In genomic region chr16:31395647-31396046, GRCh38 we compare ENCODE assay signal across 30 cellular contexts. TPM values are rescaled to one million over a fixed set of nuclear protein-coding genes. Genes with fewer than 3 reads are reported as not detected.
DNase-seq lines count a peak whose midpoint lies in the region; ATAC-seq, FAIRE-seq and TF ChIP-seq lines count a peak whose summit lies in the region.
"Had no signal": no experiment of that assay in that cellular context is flagged by ENCODE, and none has a peak within 500 bp of the region (broad histone marks: within the 10 kb centered on the region; RNA-seq: fewer than 3 reads in every experiment).

No MANE protein-coding gene starts in this region.

- POLR2A ChIA-PET in IMR-90 (lab: Charles Lee; ENCODE audit: unreplicated experiment), result no interaction called here

- no peak for TF ChIP-seq EP300 in sigmoid colon (IDR thresholded peaks at IDR 0.05)

- in situ Hi-C loops in IMR-90 (cut with MboI; ENCODE audit: low sequenced_read_pairs), result no loop called here

- no peaks in the 10 kb centered on the region for H3K27me3 ChIP-seq in BLaER1
- H3K27me3 ChIP-seq in IMR-90 (ENCODE audit: control insufficient read depth, insufficient read depth, low read length), result no peaks in the 10 kb centered on the region; the same call in 1 of the 2 replicates
- H3K27me3 ChIP-seq in sigmoid colon, result no peaks in the 10 kb centered on the region
- H3K27me3 ChIP-seq: body of pancreas had no signal

- DNase-seq in IMR-90, result no peak
- peak; percentile 72 for DNase-seq in kidney
- peak; percentile 68 for DNase-seq in sigmoid colon
- DNase-seq in NCI-H1694 treated with DMSO at 0.1 percent for 48 hours (lab: John Stamatoyannopoulos, UW), result no peak
- no peak for DNase-seq in OCI-M1 (lab: John Stamatoyannopoulos, UW)
- DNase-seq: activated CD4-positive, alpha-beta T cell treated with anti-CD3 and anti-CD28 coated beads, Interleukin-2, amount 50 U/mL, for 48 hours; activated CD8-positive, alpha-beta memory T cell treated with anti-CD3 and anti-CD28 coated beads, Interleukin-2, amount 50 U/mL, for 48 hours; activated naive CD4-positive, alpha-beta T cell treated with anti-CD3 and anti-CD28 coated beads for 36 hours; CD4-positive, CD25-positive, alpha-beta regulatory T cell; DMS79 treated with DMSO at 0.1 percent for 48 hours; foreskin fibroblast; GDM1; islet precursor cell; NCI-H82 had no signal

- TF ChIP-seq RAD21 in IMR-90 (IDR thresholded peaks at IDR 0.05; ENCODE audit: low read length), result no peak

- H3K23ac ChIP-seq in IMR-90 (ENCODE audit: low read depth, low read length), result no peak overlapping the region

- H3K9ac ChIP-seq in BLaER1, result no peak overlapping the region
- H3K9ac ChIP-seq in IMR-90 (ENCODE audit: low read depth, low read length), result no peak overlapping the region
- H3K9ac ChIP-seq in kidney (ENCODE audit: low read length in 2 of 2), result no peak overlapping the region

- H3K4me2 ChIP-seq in BLaER1 (peak overlapping the region; percentile 66), IMR-90 (ENCODE audit: low read depth, low read length) (no peak overlapping the region)

- TF ChIP-seq POLR2A in IMR-90 (IDR thresholded peaks at IDR 0.05; ENCODE audit: low read depth, low read length), result no peak
- no peak for TF ChIP-seq POLR2A in sigmoid colon (IDR thresholded peaks at IDR 0.05)

- H2BK120ac ChIP-seq in IMR-90 (ENCODE audit: low read depth, low read length), result no peak overlapping the region

- no peak for TF ChIP-seq CTCF in IMR-90 (conservative IDR thresholded peaks at IDR 0.05; ENCODE audit: low read depth, low read length)
- no peak for TF ChIP-seq CTCF in kidney (IDR thresholded peaks at IDR 0.05; ENCODE audit: borderline replicate concordance, extremely low read depth, insufficient read depth)
- no peak for TF ChIP-seq CTCF in sigmoid colon (IDR thresholded peaks at IDR 0.05)

- H3K9me1 ChIP-seq in IMR-90 (ENCODE audit: insufficient read depth, low read length), result no peaks in the 10 kb centered on the region

- H4K91ac ChIP-seq in IMR-90 (ENCODE audit: insufficient read depth, low read depth, low read length), result no peak overlapping the region

- no peak overlapping the region for H4K5ac ChIP-seq in IMR-90 (ENCODE audit: low read depth, low read length)

- H4K20me1 ChIP-seq in BLaER1 (no peaks in the 10 kb centered on the region), IMR-90 (ENCODE audit: insufficient read depth, low read length) (no peaks in the 10 kb centered on the region)

- no CpG with 5 or more reads among the region's 6 CpGs for WGBS in IMR-90 (ENCODE audit: extremely low coverage in 2 of 2, insufficient read length in 1 of 2), 2 experiments
- 49 to 78% methylated on average over 6 of the region's 6 CpGs for WGBS in sigmoid colon, 2 donors

- no peak overlapping the region for H2AK5ac ChIP-seq in IMR-90 (ENCODE audit: low read depth, low read length)

- H3K9me3 ChIP-seq in BLaER1 (peaks cover 13% of the 10 kb centered on the region), IMR-90 (ENCODE audit: control insufficient read depth, insufficient read depth, low read length) (no peaks in the 10 kb centered on the region; the same call in 1 of the 2 replicates), kidney (ENCODE audit: control insufficient read depth in 1 of 2, low read length in 2 of 2) (no peaks in the 10 kb centered on the region), sigmoid colon (peaks cover 0 to 2% (median under 1%) of the 10 kb centered on the region in 4 donors)
- H3K9me3 ChIP-seq: body of pancreas had no signal

- ATAC-seq in IMR-90 (ENCODE audit: low read depth) (no peak), GM18861 (IDR thresholded peaks at IDR 0.05; ENCODE audit: unreplicated experiment) (no peak)
- ATAC-seq: activated CD4-positive, CD25-positive, alpha-beta regulatory T cell treated with anti-CD3 and anti-CD28 coated beads, Interleukin-2, amount 50 U/mL, for 24 hours; body of pancreas; HCT116 had no signal

- H4K8ac ChIP-seq in IMR-90 (ENCODE audit: low read depth in 2 of 2, low read length in 2 of 2), result no peak overlapping the region

- peak overlapping the region; percentile 24 for H2AK9ac ChIP-seq in IMR-90 (replicated peaks; ENCODE audit: low read depth, low read length, poor library complexity)

- no peaks in the 10 kb centered on the region for H3K79me1 ChIP-seq in IMR-90 (ENCODE audit: low read depth in 1 of 2, low read length in 2 of 2)

- no peak overlapping the region for H2BK20ac ChIP-seq in IMR-90 (ENCODE audit: low read depth, low read length)

- H2AFZ ChIP-seq in IMR-90 (replicated peaks; ENCODE audit: low read length, poor library complexity), result no peak overlapping the region

- BruUV-seq in IMR-90 (replicated peaks; lab: Mats Ljungman, UMichigan), result no TSS peak

- FAIRE-seq in kidney (lab: Jason Lieb, UNC), result no peak
- FAIRE-seq: endometrium had no signal

- H3K4me1 ChIP-seq in BLaER1 (peaks cover 64% of the 10 kb centered on the region), IMR-90 (ENCODE audit: control insufficient read depth, insufficient read depth, low read length) (no peaks in the 10 kb centered on the region), kidney (ENCODE audit: control insufficient read depth in 1 of 2, insufficient read depth in 1 of 2, low read depth in 1 of 2, low read length in 2 of 2) (no peaks in the 10 kb centered on the region), sigmoid colon (no peaks in the 10 kb centered on the region)
- H3K4me1 ChIP-seq: body of pancreas, esophagus muscularis mucosa had no signal

- H3K27ac ChIP-seq in BLaER1 (no peak overlapping the region), IMR-90 (ENCODE audit: insufficient read depth, low read length) (no peak overlapping the region), kidney (ENCODE audit: low read depth in 2 of 2, low read length in 2 of 2) (no peak overlapping the region), sigmoid colon (no peak overlapping the region)
- H3K27ac ChIP-seq: body of pancreas, esophagus muscularis mucosa, skin epidermis had no signal

- H3K4ac ChIP-seq in IMR-90 (ENCODE audit: low read depth, low read length), result no peak overlapping the region

- no peak overlapping the region for H2BK15ac ChIP-seq in IMR-90 (ENCODE audit: low read depth, low read length)

- intact Hi-C loops in IMR-90 (cut with micrococcal nuclease), result loop anchor here (10.0 kb wide), 1 partner anchor 91 kb away; no protein-coding TSS in a partner anchor
- intact Hi-C loops in kidney (cut with DNase I), result no loop called here
- intact Hi-C loops in sigmoid colon (cut with DNase I), result no loop called here

- CTCF ChIA-PET in IMR-90 (lab: Yijun Ruan, JAX), result no interaction called here

- no peak overlapping the region for H3K14ac ChIP-seq in IMR-90 (replicated peaks; ENCODE audit: low read depth, low read length)

- H3K56ac ChIP-seq in IMR-90 (ENCODE audit: extremely low read depth, insufficient read depth, low read length), result no peak overlapping the region

- H3K18ac ChIP-seq in IMR-90 (ENCODE audit: low read depth, low read length), result no peak overlapping the region

- H3K4me3 ChIP-seq in BLaER1, result no peak overlapping the region
- H3K4me3 ChIP-seq in IMR-90 (ENCODE audit: insufficient read depth, low read depth, low read length), result no peak overlapping the region
- no peak overlapping the region for H3K4me3 ChIP-seq in kidney (ENCODE audit: low read length in 2 of 2)
- no peak overlapping the region for H3K4me3 ChIP-seq in sigmoid colon
- H3K4me3 ChIP-seq: body of pancreas, esophagus muscularis mucosa, skin epidermis had no signal

- H2BK5ac ChIP-seq in IMR-90 (ENCODE audit: low read depth, low read length, poor library complexity, severe bottlenecking), result no peak overlapping the region

- dilution Hi-C loops in IMR-90 (cut with HindIII; ENCODE audit: low sequenced_read_pairs, unreplicated experiment), result no loop called here

- H3K36me3 ChIP-seq in BLaER1 (no peaks in the 10 kb centered on the region), IMR-90 (ENCODE audit: control insufficient read depth, insufficient read depth, low read length) (no peaks in the 10 kb centered on the region), kidney (ENCODE audit: control insufficient read depth in 1 of 2, insufficient read depth in 2 of 2, low read length in 2 of 2) (no peaks in the 10 kb centered on the region), sigmoid colon (no peaks in the 10 kb centered on the region)
- H3K36me3 ChIP-seq: esophagus muscularis mucosa had no signal

TF ChIP-seq in IMR-90, 13 proteins besides CTCF, POLR2A, EP300 and RAD21 (continues in another document):
- TF ChIP-seq BHLHE40 (IDR thresholded peaks at IDR 0.05; ENCODE audit: low read depth, low read length) (no peak), RFX5 (IDR thresholded peaks at IDR 0.05; ENCODE audit: low read depth, low read length) (no peak), CHD1 (IDR thresholded peaks at IDR 0.05; ENCODE audit: low read depth, low read length) (no peak)

RNA-seq across cellular contexts. Expression of gene ITGAD, which starts 2.5 kb away (rescaled TPM):
- total RNA-seq in IMR-90 (2012; rRNA removed) (not detected in 2 replicates), kidney (0.13 TPM), sigmoid colon (not detected)
- polyA plus RNA-seq in IMR-90 (2012; rRNA removed) (not detected in 2 replicates), kidney (ENCODE audit: insufficient read depth, low read depth, low replicate concordance) (not detected), sigmoid colon (under 1 TPM in 1 of 3 donors, not detected in 2; 0.22 TPM)
- not detected in 2 replicates for polyA plus RNA-seq in IMR-90 (2012; cell fraction: cytosol; rRNA removed)
- not detected in 2 replicates for polyA plus RNA-seq in IMR-90 (2012; cell fraction: nucleus; rRNA removed; ENCODE audit: low replicate concordance)
- total RNA-seq: activated naive CD4-positive, alpha-beta T cell treated with anti-CD3 and anti-CD28 coated beads for 36 hours; activated T-helper 1 cell treated with anti-CD3 and anti-CD28 coated beads, Interleukin-12 subunit alpha, Interleukin-12 subunit beta, Interleukin-2, Interleukin-4 antibody, amounts not matched to agents 30 ng/mL and 10 ng/mL and 1 ng/mL, durations not matched to agents 14 hours and 24 hours and 36 hours; body of pancreas; CD4-positive, CD25-positive, alpha-beta regulatory T cell; dermis microvascular lymphatic vessel endothelial cell; LHCN-M2; lung microvascular endothelial cell; NCI-H460; osteoblast; RPMI7951 had no signal
- polyA plus RNA-seq: CD4-positive, CD25-positive, alpha-beta regulatory T cell had no signal

RNA-seq across cellular contexts. Expression of gene COX6A2, which starts 32.5 kb away (rescaled TPM):
- total RNA-seq in IMR-90 (2012; rRNA removed) (not detected in 2 replicates), kidney (not detected), sigmoid colon (not detected)
- polyA plus RNA-seq in IMR-90 (2012; rRNA removed) (not detected in 2 replicates), kidney (ENCODE audit: insufficient read depth, low read depth, low replicate concordance) (5.5 TPM), sigmoid colon (1 to 10 TPM in 1 of 3 donors, under 1 TPM in 1, not detected in 1; 0.32 to 4.8 TPM)
- not detected in 2 replicates for polyA plus RNA-seq in IMR-90 (2012; cell fraction: cytosol; rRNA removed)
- polyA plus RNA-seq in IMR-90 (2012; cell fraction: nucleus; rRNA removed; ENCODE audit: low replicate concordance), result not detected in 2 replicates
- total RNA-seq: activated naive CD4-positive, alpha-beta T cell treated with anti-CD3 and anti-CD28 coated beads for 36 hours; activated T-helper 1 cell treated with anti-CD3 and anti-CD28 coated beads, Interleukin-12 subunit alpha, Interleukin-12 subunit beta, Interleukin-2, Interleukin-4 antibody, amounts not matched to agents 30 ng/mL and 10 ng/mL and 1 ng/mL, durations not matched to agents 14 hours and 24 hours and 36 hours; body of pancreas; CD4-positive, CD25-positive, alpha-beta regulatory T cell; dermis microvascular lymphatic vessel endothelial cell; LHCN-M2; lung microvascular endothelial cell; NCI-H460; osteoblast; RPMI7951; SK-MEL-5 had no signal
- polyA plus RNA-seq: CD4-positive, CD25-positive, alpha-beta regulatory T cell had no signal

RNA-seq across cellular contexts. Expression of gene ITGAX, which starts 40.7 kb away (rescaled TPM):
- total RNA-seq in IMR-90 (2012; rRNA removed) (0.18 TPM in 1 of 2 replicates, not detected in the other), kidney (11.9 TPM), sigmoid colon (1 to 10 TPM in 2 of 4 donors, under 1 TPM in 2; 0.66 to 3.8 (median 1.8) TPM)
- polyA plus RNA-seq in IMR-90 (2012; rRNA removed) (0.09 TPM in 2 replicates), kidney (ENCODE audit: insufficient read depth, low read depth, low replicate concordance) (0.37 TPM), sigmoid colon (1 to 10 TPM in 2 of 3 donors, under 1 TPM in 1; 0.60 to 7.6 (median 1.8) TPM)
- polyA plus RNA-seq in IMR-90 (2012; cell fraction: cytosol; rRNA removed), result 0.12 and 0.17 TPM in 2 replicates
- 0.37 and 0.73 TPM in 2 replicates for polyA plus RNA-seq in IMR-90 (2012; cell fraction: nucleus; rRNA removed; ENCODE audit: low replicate concordance)
- total RNA-seq: LHCN-M2, NCI-H460, RPMI7951 had no signal

RNA-seq across cellular contexts. Expression of gene ZNF843, which starts 46.9 kb away (rescaled TPM):
- total RNA-seq in IMR-90 (2012; rRNA removed) (under 0.01 TPM in 2 replicates), kidney (1.4 TPM), sigmoid colon (1 to 10 TPM in 3 of 4 donors, under 1 TPM in 1; 0.36 to 5.3 (median 1.1) TPM)
- polyA plus RNA-seq in IMR-90 (2012; rRNA removed) (0.13 and 0.27 TPM in 2 replicates), kidney (ENCODE audit: insufficient read depth, low read depth, low replicate concordance) (0.67 TPM), sigmoid colon (1 to 10 TPM in 1 of 3 donors, under 1 TPM in 1, not detected in 1; 0.22 to 1.8 TPM)
- polyA plus RNA-seq in IMR-90 (2012; cell fraction: cytosol; rRNA removed), result 0.16 and 0.34 TPM in 2 replicates
- polyA plus RNA-seq in IMR-90 (2012; cell fraction: nucleus; rRNA removed; ENCODE audit: low replicate concordance), result 0.09 and 0.16 TPM in 2 replicates
- total RNA-seq: RPMI7951 had no signal

Comparison
In these comparisons a context has a peak if more than half of its experiments do, and no peak if none do; other contexts are left out.
1. DNase-seq: peak in kidney (single experiment) and sigmoid colon (single experiment); none in IMR-90 (single experiment), NCI-H1694 treated with DMSO at 0.1 percent for 48 hours (single experiment) and OCI-M1 (single experiment).